In the genomic region with DNA sequence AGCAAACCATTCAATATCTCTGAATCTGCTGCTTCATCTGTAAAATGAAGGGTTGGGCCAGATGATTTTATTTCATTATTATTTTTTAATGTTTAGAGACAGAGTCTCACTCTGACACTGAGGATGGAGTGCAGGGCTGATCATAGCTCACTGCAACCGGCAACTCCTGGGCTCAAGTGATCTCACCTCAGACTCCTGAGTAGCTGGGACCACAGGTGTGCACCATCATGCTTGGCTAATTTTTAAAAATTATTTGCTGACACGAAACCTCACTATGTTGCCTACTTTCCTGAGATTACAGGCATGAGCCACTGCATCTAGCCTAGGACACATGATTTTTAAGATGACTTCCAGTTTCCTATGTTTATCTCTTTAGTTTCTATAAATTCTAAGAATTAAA, we compare ENCODE assay signal across 30 cellular contexts.
A peak's percentile ranks its signal among the peaks of the same experiment; 100 is the strongest.
DNase-seq lines count a peak whose midpoint lies in the region; ATAC-seq, FAIRE-seq and TF ChIP-seq lines count a peak whose summit lies in the region.
"Had no signal": no experiment of that assay in that cellular context is flagged by ENCODE, and none has a peak within 500 bp of the region (broad histone marks: within the 10 kb centered on the region; RNA-seq: fewer than 3 reads in every experiment).

No MANE protein-coding gene starts in this region.

- H2AFZ ChIP-seq in IMR-90 (replicated peaks; ENCODE audit: low read length, poor library complexity) (no peak overlapping the region), HepG2 (ENCODE audit: low read length) (no peak overlapping the region)

- dilution Hi-C loops in IMR-90 (cut with HindIII; ENCODE audit: low sequenced_read_pairs, unreplicated experiment) = no loop called here

- intact Hi-C loops in IMR-90 (cut with micrococcal nuclease) = no loop called here
- intact Hi-C loops in HepG2 (cut with micrococcal nuclease; ENCODE audit: unreplicated experiment) = no loop called here
- intact Hi-C loops in ascending aorta (cut with DNase I) = loop anchor here (5.0 kb wide), 1 partner anchor 187 kb away; no protein-coding TSS in a partner anchor

- 0 out of 2 replicates have a peak overlapping the region, but pooled peaks have one; percentile 23 for H2AK5ac ChIP-seq in IMR-90 (ENCODE audit: low read depth, low read length)

- peak overlapping the region; percentile 48; the same call in 1 of the 2 replicates for H3K23ac ChIP-seq in IMR-90 (ENCODE audit: low read depth, low read length)

- WGBS in IMR-90 (ENCODE audit: extremely low coverage in 2 of 2, insufficient read length in 1 of 2), 2 experiments = no CpG with 5 or more reads among the region's 2 CpGs
- WGBS in HepG2 (ENCODE audit: low lambda C conversion rate) = 29% methylated on average over 2 of the region's 2 CpGs

- DNase-seq in NCI-H2171 treated with DMSO at 0.1 percent for 48 hours (lab: John Stamatoyannopoulos, UW) (peak; percentile 19), NCI-H2171 (lab: John Stamatoyannopoulos, UW) (no peak), IMR-90 (no peak), kidney tubule cell (ENCODE audit: low spot score) (peak; percentile 54), AML-193 (lab: John Stamatoyannopoulos, UW) (no peak), HepG2 (ENCODE audit: low spot score) (no peak), ascending aorta (ENCODE audit: low spot score in 2 of 2) (no peak)
- DNase-seq: activated CD4-positive, alpha-beta T cell treated with anti-CD3 and anti-CD28 coated beads for 4 hours; activated CD8-positive, alpha-beta T cell treated with anti-CD3 and anti-CD28 coated beads, Interleukin-2, amount 10 ng/mL, durations not matched to agents 7 days and 5 days; activated naive CD4-positive, alpha-beta T cell treated with anti-CD3 and anti-CD28 coated beads, Interleukin-2, amount 50 U/mL, for 16 hours; brain microvascular endothelial cell; CD4-positive, CD25-positive, alpha-beta regulatory T cell; dorsolateral prefrontal cortex; heart right ventricle; Kasumi-1; kidney; naive thymus-derived CD4-positive, alpha-beta T cell; NCI-H1436; NCI-H446; NCI-H774; nucleus accumbens; sigmoid colon; stimulated activated CD4-positive, alpha-beta T cell treated with anti-CD3 and anti-CD28 coated beads, Interleukin-4, amount 100 ng/mL, for 24 hours; SW 1271; transverse colon had no signal

- peaks cover 6 to 49% of the 10 kb centered on the region in 2 experiments for H3K79me1 ChIP-seq in IMR-90 (ENCODE audit: low read depth in 1 of 2, low read length in 2 of 2)

- BruUV-seq in IMR-90 (replicated peaks; lab: Mats Ljungman, UMichigan) = no TSS peak
- no TSS peak for BruUV-seq in HepG2 (replicated peaks; lab: Mats Ljungman, UMichigan)

- TF ChIP-seq EP300 in HepG2 (IDR thresholded peaks at IDR 0.05; ENCODE audit: low read depth in 2 of 2, low read length in 2 of 2) = no peak
- no peak for TF ChIP-seq EP300 in HepG2 (CRISPR knock-in tag; IDR thresholded peaks at IDR 0.05; ENCODE audit: borderline replicate concordance)

- POLR2A ChIA-PET in IMR-90 (lab: Charles Lee; ENCODE audit: unreplicated experiment) = no interaction called here
- POLR2A ChIA-PET in HepG2 (lab: Yijun Ruan, JAX) = no interaction called here

- TF ChIP-seq POLR2A in IMR-90 (IDR thresholded peaks at IDR 0.05; ENCODE audit: low read depth, low read length) (no peak), HepG2 (IDR thresholded peaks at IDR 0.05; ENCODE audit: insufficient read depth in 1 of 2, low read depth in 2 of 2, low read length in 2 of 2) (no peak)

- ATAC-seq in IMR-90 (ENCODE audit: low read depth) = no peak
- no peak for ATAC-seq in GM19397 (IDR thresholded peaks at IDR 0.05; ENCODE audit: unreplicated experiment)
- ATAC-seq in HepG2 = no peak
- ATAC-seq: activated CD8-positive, alpha-beta T cell treated with anti-CD3 and anti-CD28 coated beads, Interleukin-2, amount 10 ng/mL, durations not matched to agents 7 days and 5 days; heart right ventricle; naive thymus-derived CD4-positive, alpha-beta T cell had no signal

- peaks cover 18% of the 10 kb centered on the region; the same call in 1 of the 2 replicates for H3K4me1 ChIP-seq in IMR-90 (ENCODE audit: control insufficient read depth, insufficient read depth, low read length)
- peaks cover 13% of the 10 kb centered on the region for H3K4me1 ChIP-seq in HepG2 (ENCODE audit: insufficient read depth, low read length)
- peaks cover 0 to 2% of the 10 kb centered on the region in 2 donors for H3K4me1 ChIP-seq in ascending aorta

- no peak overlapping the region for H4K5ac ChIP-seq in IMR-90 (ENCODE audit: low read depth, low read length)

- no peak overlapping the region for H2BK5ac ChIP-seq in IMR-90 (ENCODE audit: low read depth, low read length, poor library complexity, severe bottlenecking)

- H2BK15ac ChIP-seq in IMR-90 (ENCODE audit: low read depth, low read length) = no peak overlapping the region

- peak overlapping the region; percentile 15; the same call in 1 of the 2 replicates for H2BK20ac ChIP-seq in IMR-90 (ENCODE audit: low read depth, low read length)

- H3K9ac ChIP-seq in IMR-90 (ENCODE audit: low read depth, low read length) (no peak overlapping the region), HepG2 (ENCODE audit: insufficient read depth, low read depth, low read length) (no peak overlapping the region)

- H3K36me3 ChIP-seq in IMR-90 (ENCODE audit: control insufficient read depth, insufficient read depth, low read length) (no peaks in the 10 kb centered on the region), HepG2 (replicated peaks in 1 of 2; ENCODE audit: control insufficient read depth in 1 of 2, insufficient read depth in 2 of 2, low read length in 2 of 2) (no peaks in the 10 kb centered on the region), ascending aorta (no peaks in the 10 kb centered on the region)
- H3K36me3 ChIP-seq: brain microvascular endothelial cell, heart right ventricle, sigmoid colon, SJCRH30, transverse colon had no signal

- H3K4me2 ChIP-seq in IMR-90 (ENCODE audit: low read depth, low read length) = no peak overlapping the region
- H3K4me2 ChIP-seq in HepG2 (ENCODE audit: low read depth, low read length) = no peak overlapping the region

- CTCF ChIA-PET in IMR-90 (lab: Yijun Ruan, JAX) (no interaction called here), HepG2 (lab: Yijun Ruan, JAX; ENCODE audit: low intra/inter-chr PET ratio, low total read pairs) (no interaction called here)

- H3K27me3 ChIP-seq in IMR-90 (ENCODE audit: control insufficient read depth, insufficient read depth, low read length) = no peaks in the 10 kb centered on the region
- 0 out of 5 replicates have a peak, but pooled peaks cover 0 to 3% of the 10 kb centered on the region in 2 experiments for H3K27me3 ChIP-seq in HepG2 (ENCODE audit: control insufficient read depth in 1 of 2, insufficient read depth in 2 of 2, low read length in 2 of 2)
- H3K27me3 ChIP-seq in ascending aorta = no peaks in the 10 kb centered on the region
- H3K27me3 ChIP-seq: brain microvascular endothelial cell, dorsolateral prefrontal cortex, heart right ventricle, sigmoid colon, SJCRH30, transverse colon had no signal

- TF ChIP-seq CTCF in IMR-90 (conservative IDR thresholded peaks at IDR 0.05; ENCODE audit: low read depth, low read length) = no peak
- TF ChIP-seq CTCF in HepG2 (CRISPR knock-in tag; IDR thresholded peaks at IDR 0.05) = no peak
- TF ChIP-seq CTCF in ascending aorta (IDR thresholded peaks at IDR 0.05) = no peak

- in situ Hi-C loops in IMR-90 (cut with MboI; ENCODE audit: low sequenced_read_pairs) (loop anchor here (10.0 kb wide), 1 partner anchor 190 kb away; no protein-coding TSS in a partner anchor), HepG2 (cut with HindIII; ENCODE audit: extremely low pct_ligation_motif_present, low pct_unique_long_range_greater_than_20kb) (no loop called here)

- no peak overlapping the region for H2AK9ac ChIP-seq in IMR-90 (replicated peaks; ENCODE audit: low read depth, low read length, poor library complexity)

- H3K79me2 ChIP-seq in HepG2 (ENCODE audit: insufficient read depth, low read length) = no peaks in the 10 kb centered on the region

- H4K8ac ChIP-seq in IMR-90 (ENCODE audit: low read depth in 2 of 2, low read length in 2 of 2) = peak overlapping the region in 1 of 2 experiments; percentile 5; a peak in 1 of 4 replicates

- no peak overlapping the region for H3K4me3 ChIP-seq in IMR-90 (ENCODE audit: insufficient read depth, low read depth, low read length)
- H3K4me3 ChIP-seq in HepG2 (replicated peaks in 1 of 3; ENCODE audit: insufficient read depth in 1 of 3, low read depth in 2 of 3, low read length in 3 of 3) = no peak overlapping the region
- no peak overlapping the region for H3K4me3 ChIP-seq in ascending aorta
- H3K4me3 ChIP-seq: dorsolateral prefrontal cortex, heart right ventricle, sigmoid colon, SJCRH30, transverse colon had no signal

- H4K91ac ChIP-seq in IMR-90 (ENCODE audit: insufficient read depth, low read depth, low read length) = peak overlapping the region; percentile 20; the same call in 1 of the 2 replicates

- no peak overlapping the region for H3K56ac ChIP-seq in IMR-90 (ENCODE audit: extremely low read depth, insufficient read depth, low read length)

- peaks cover 6% of the 10 kb centered on the region; the same call in 1 of the 2 replicates for H3K9me1 ChIP-seq in IMR-90 (ENCODE audit: insufficient read depth, low read length)

- H3K18ac ChIP-seq in IMR-90 (ENCODE audit: low read depth, low read length) = no peak overlapping the region; the same call in 1 of the 2 replicates

- H3K4ac ChIP-seq in IMR-90 (ENCODE audit: low read depth, low read length) = peak overlapping the region; percentile 34; the same call in 1 of the 2 replicates

- H4K20me1 ChIP-seq in IMR-90 (ENCODE audit: insufficient read depth, low read length) = no peaks in the 10 kb centered on the region
- H4K20me1 ChIP-seq in HepG2 (ENCODE audit: insufficient read depth, low read length) = no peaks in the 10 kb centered on the region

- H3K27ac ChIP-seq in IMR-90 (ENCODE audit: insufficient read depth, low read length) (no peak overlapping the region), HepG2 (ENCODE audit: extremely low read length, insufficient read depth, low read length) (no peak overlapping the region), ascending aorta (no peak overlapping the region)
- H3K27ac ChIP-seq: 22Rv1, brain microvascular endothelial cell, dorsolateral prefrontal cortex, heart right ventricle, sigmoid colon, SJCRH30, transverse colon had no signal

- peak overlapping the region; percentile 39; the same call in 1 of the 2 replicates for H2BK120ac ChIP-seq in IMR-90 (ENCODE audit: low read depth, low read length)

- H3K9me3 ChIP-seq in IMR-90 (ENCODE audit: control insufficient read depth, insufficient read depth, low read length) (no peaks in the 10 kb centered on the region), HepG2 (ENCODE audit: low read length) (no peaks in the 10 kb centered on the region), ascending aorta (no peaks in the 10 kb centered on the region)
- H3K9me3 ChIP-seq: heart right ventricle, sigmoid colon, SJCRH30, transverse colon had no signal

- TF ChIP-seq RAD21 in IMR-90 (IDR thresholded peaks at IDR 0.05; ENCODE audit: low read length) = no peak
- TF ChIP-seq RAD21 in HepG2 (CRISPR knock-in tag; IDR thresholded peaks at IDR 0.05) = no peak

- FAIRE-seq in HepG2 (lab: Jason Lieb, UNC) = no peak
- FAIRE-seq: D721Med, frontal cortex, kidney had no signal

- 0 out of 2 replicates have a peak overlapping the region, but pooled peaks have one; percentile 58 for H3K14ac ChIP-seq in IMR-90 (replicated peaks; ENCODE audit: low read depth, low read length)

TF ChIP-seq in HepG2, 621 proteins besides CTCF, POLR2A, EP300 and RAD21 (continues in another document):
- TF ChIP-seq DNMT3B (CRISPR knock-in tag; conservative IDR thresholded peaks at IDR 0.05) (no peak), POLR2AphosphoS5 (IDR thresholded peaks at IDR 0.05; ENCODE audit: low read depth, low read length) (no peak)

Comparison
In these comparisons a context has a peak if more than half of its experiments do, and no peak if none do; other contexts are left out.
1. DNase-seq: peak in NCI-H2171 treated with DMSO at 0.1 percent for 48 hours (single experiment) and kidney tubule cell (single experiment); none in NCI-H2171 (single experiment), IMR-90 (single experiment), AML-193 (0 of 2), HepG2 (single experiment) and ascending aorta (0 of 2).